8 cellular contexts compared by ENCODE assay signal in genomic region chr17:80261895-80262279, GRCh38. TPM values are rescaled to one million over a fixed set of nuclear protein-coding genes. Genes with fewer than 3 reads are reported as not detected.
A peak's percentile ranks its signal among the peaks of the same experiment; 100 is the strongest.
DNase-seq lines count a peak whose midpoint lies in the region; ATAC-seq and TF ChIP-seq lines count a peak whose summit lies in the region.

No MANE protein-coding gene starts in this region.

- peak overlapping the region; percentile 99 for H3K9ac ChIP-seq in DND-41 (ENCODE audit: low read depth, low read length)
- H3K9ac ChIP-seq in parathyroid adenoma: no peak overlapping the region

- H3K9me3 ChIP-seq in DND-41 (ENCODE audit: insufficient read depth, low read length, severe bottlenecking): no peaks in the 10 kb centered on the region
- no peaks in the 10 kb centered on the region for H3K9me3 ChIP-seq in esophagus (ENCODE audit: control insufficient read depth in 2 of 2, insufficient read depth in 1 of 2, low read depth in 1 of 2, low read length in 1 of 2)
- no peaks in the 10 kb centered on the region for H3K9me3 ChIP-seq in parathyroid adenoma (ENCODE audit: control insufficient read depth, low read length)

- TF ChIP-seq CTCF in DND-41 (IDR thresholded peaks at IDR 0.05; ENCODE audit: borderline replicate concordance, extremely low read depth, low read length, poor library complexity, severe bottlenecking) (no peak), RWPE1 (conservative IDR thresholded peaks at IDR 0.05; ENCODE audit: low read depth) (no peak), parathyroid adenoma (IDR thresholded peaks at IDR 0.05) (no peak)

- peak overlapping the region; percentile 76 to 87; a peak in 3 of 4 replicates for H3K4me3 ChIP-seq in DND-41 (ENCODE audit: low read depth in 1 of 2, low read length in 2 of 2)
- peak overlapping the region; percentile 84 to 98 for H3K4me3 ChIP-seq in esophagus (ENCODE audit: low read depth in 1 of 2, low read length in 2 of 2)
- peak overlapping the region; percentile 92 for H3K4me3 ChIP-seq in parathyroid adenoma (ENCODE audit: low read depth, low read length)

- peak overlapping the region; percentile 93 for H3K4me2 ChIP-seq in DND-41 (ENCODE audit: insufficient read depth, low read length)
- H3K4me2 ChIP-seq in parathyroid adenoma (ENCODE audit: low read length): peak overlapping the region; percentile 99

- WGBS in esophagus, 2 donors: 32 to 44% methylated on average over 8 of the region's 8 CpGs

- POLR2A ChIA-PET in RWPE1 (lab: Yijun Ruan, JAX; ENCODE audit: low non-redundant PET): no interaction called here

- no peak for DNase-seq in DND-41
- DNase-seq in RWPE1 (ENCODE audit: low spot score): no peak
- DNase-seq in HuH-7.5 (ENCODE audit: low spot score): no peak
- no peak for DNase-seq in NCI-H524 treated with DMSO at 0.1 percent for 48 hours (lab: John Stamatoyannopoulos, UW)
- no peak for DNase-seq in NCI-H1417 treated with DMSO at 0.1 percent for 48 hours (lab: John Stamatoyannopoulos, UW)
- no peak for DNase-seq in NCI-H2107 (lab: John Stamatoyannopoulos, UW)

- H3K27ac ChIP-seq in DND-41 (ENCODE audit: low read length) (peak overlapping the region; percentile 98), RWPE1 (peak overlapping the region; percentile 98), esophagus (ENCODE audit: low read depth in 2 of 2, low read length in 1 of 2) (peak overlapping the region; percentile 98 to 99), parathyroid adenoma (peak overlapping the region; percentile 99)

- H3K27me3 ChIP-seq in DND-41 (ENCODE audit: insufficient read depth, low read length, poor library complexity) (no peaks in the 10 kb centered on the region), esophagus (ENCODE audit: control insufficient read depth in 1 of 2, insufficient read depth in 2 of 2, low read length in 2 of 2) (no peaks in the 10 kb centered on the region), parathyroid adenoma (ENCODE audit: control insufficient read depth, insufficient read depth, low read length) (no peaks in the 10 kb centered on the region)

- H2AFZ ChIP-seq in DND-41 (ENCODE audit: low read depth, low read length) (peak overlapping the region; percentile 75), parathyroid adenoma (no peak overlapping the region)

- H3K36me3 ChIP-seq in DND-41 (ENCODE audit: insufficient read depth, low read length): peaks cover 13% of the 10 kb centered on the region
- no peaks in the 10 kb centered on the region for H3K36me3 ChIP-seq in esophagus (ENCODE audit: control insufficient read depth in 2 of 2, insufficient read depth in 2 of 2, low read length in 1 of 2)
- H3K36me3 ChIP-seq in parathyroid adenoma (ENCODE audit: control insufficient read depth, insufficient read depth, low read length): no peaks in the 10 kb centered on the region

- no peak for ATAC-seq in DND-41 (ENCODE audit: insufficient read depth, low read depth)

- H3K79me2 ChIP-seq in DND-41 (ENCODE audit: insufficient read depth, low read length) (peaks cover 51% of the 10 kb centered on the region), parathyroid adenoma (peaks cover 23% of the 10 kb centered on the region)

- peaks cover 50% of the 10 kb centered on the region for H3K4me1 ChIP-seq in DND-41 (ENCODE audit: insufficient read depth, low read length)
- peaks cover 4 to 15% of the 10 kb centered on the region in 2 donors for H3K4me1 ChIP-seq in esophagus (ENCODE audit: control insufficient read depth in 2 of 2, insufficient read depth in 2 of 2, low read length in 1 of 2)
- peaks cover 34% of the 10 kb centered on the region for H3K4me1 ChIP-seq in parathyroid adenoma

- peaks cover 9% of the 10 kb centered on the region; the same call in 1 of the 2 replicates for H4K20me1 ChIP-seq in DND-41 (ENCODE audit: insufficient read depth, low read length)

- CTCF ChIA-PET in RWPE1 (lab: Yijun Ruan, JAX): no interaction called here

RNA-seq across cellular contexts. Expression of gene RNF213, which starts 1.2 kb away (rescaled TPM):
- polyA plus RNA-seq in esophagus: 10 to 100 TPM; 17.9 to 54.7 TPM

RNA-seq across cellular contexts. Expression of gene SLC26A11, which starts 41.7 kb away (rescaled TPM):
- polyA plus RNA-seq in esophagus: 1 to 10 TPM; 4.7 to 6.9 TPM

RNA-seq across cellular contexts. Expression of gene SGSH, which starts 41.8 kb away (rescaled TPM):
- 10 to 100 TPM; 16.5 to 20.4 TPM for polyA plus RNA-seq in esophagus
